Comparison of ENCODE assay signal across 14 cellular contexts in genomic region chr16:6124136-6124535, GRCh38.
DNase-seq lines count a peak whose midpoint lies in the region; ATAC-seq and TF ChIP-seq lines count a peak whose summit lies in the region.
"Had no signal": no experiment of that assay in that cellular context is flagged by ENCODE, and none has a peak within 500 bp of the region (broad histone marks: within the 10 kb centered on the region; RNA-seq: fewer than 3 reads in every experiment).

No MANE protein-coding gene starts in this region.

- DNase-seq in H9 = no peak
- peak; percentile 38 for DNase-seq in iPS-NIHi11 (ENCODE audit: low spot score)
- DNase-seq in DMS79 (lab: John Stamatoyannopoulos, UW) = no peak
- no peak for DNase-seq in NCI-H1417 (lab: John Stamatoyannopoulos, UW)
- DNase-seq: C1 segment of cervical spinal cord; Calu3; CD4-positive, alpha-beta T cell; DMS79 treated with DMSO at 0.1 percent for 48 hours; EL; GDM1 had no signal

- no peak overlapping the region for H3K4ac ChIP-seq in H9 (ENCODE audit: low read depth, low read length)

- peaks cover 1% of the 10 kb centered on the region; the same call in 1 of the 2 replicates for H3K27me3 Mint-ChIP-seq in H9 (ENCODE audit: low read depth)
- H3K27me3 Mint-ChIP-seq: B cell; CD4-positive, alpha-beta T cell had no signal

- no peak overlapping the region for H3K56ac ChIP-seq in H9 (ENCODE audit: insufficient read length, low read depth, low read length)

- H2BK20ac ChIP-seq in H9 (ENCODE audit: low read depth, low read length, poor library complexity, severe bottlenecking) = no peak overlapping the region

- H3K79me2 ChIP-seq in H9 (ENCODE audit: insufficient read depth, low read length) = no peaks in the 10 kb centered on the region

- no peaks in the 10 kb centered on the region for H3K36me3 ChIP-seq in ectodermal cell (ENCODE audit: control insufficient read depth, insufficient read depth, low read length)

- H2BK12ac ChIP-seq in H9 (ENCODE audit: insufficient read length, low read depth, low read length) = no peak overlapping the region

- no peak overlapping the region for H2BK5ac ChIP-seq in H9 (ENCODE audit: insufficient read length, low read length)

- H3K9me3 Mint-ChIP-seq in H9 = peaks cover 3 to 7% of the 10 kb centered on the region in 2 experiments; a peak in 4 of 5 replicates

- H3K18ac ChIP-seq in H9 (ENCODE audit: insufficient read length, low read depth, low read length) = no peak overlapping the region

- no peak overlapping the region for H3K23ac ChIP-seq in H9 (ENCODE audit: insufficient read length, low read depth, low read length)

- peak overlapping the region in 2 of 3 experiments; percentile 56 to 82; a peak in 4 of 7 replicates for H3K27ac Mint-ChIP-seq in H9
- H3K27ac Mint-ChIP-seq: B cell; CD4-positive, alpha-beta T cell had no signal

- no peaks in the 10 kb centered on the region for H3K79me1 ChIP-seq in H9 (ENCODE audit: insufficient read depth, low read depth, low read length, poor library complexity, severe bottlenecking)

- H3K4me1 ChIP-seq in H9 (ENCODE audit: insufficient read depth, low read length) (peaks cover 3% of the 10 kb centered on the region; the same call in 1 of the 2 replicates), ectodermal cell (ENCODE audit: control insufficient read depth, insufficient read depth, low read length) (peaks cover 28% of the 10 kb centered on the region)

- H4K20me1 ChIP-seq in H9 (ENCODE audit: control insufficient read depth, insufficient read depth, insufficient read length) = no peaks in the 10 kb centered on the region

- H3K9me3 ChIP-seq in H9 (ENCODE audit: control insufficient read depth, low read depth, low read length) (no peaks in the 10 kb centered on the region), ectodermal cell (ENCODE audit: control insufficient read depth, low read length) (peaks cover 7% of the 10 kb centered on the region)

- no peaks in the 10 kb centered on the region for H3K23me2 ChIP-seq in H9 (ENCODE audit: insufficient read length, low read depth, low read length, poor library complexity, severe bottlenecking)

- no peak overlapping the region for H3K9ac ChIP-seq in H9 (ENCODE audit: extremely low read depth, insufficient read length, low read length)

- H4K8ac ChIP-seq in H9 (replicated peaks; ENCODE audit: insufficient read length, low read depth, low read length) = no peak overlapping the region

- no peak overlapping the region for H3K27ac ChIP-seq in H9 (ENCODE audit: insufficient read length, low read depth, low read length)
- H3K27ac ChIP-seq in ectodermal cell (ENCODE audit: insufficient read depth, low read depth, low read length, poor library complexity, severe bottlenecking) = peak overlapping the region; percentile 12

- H2BK15ac ChIP-seq in H9 (ENCODE audit: low read depth, low read length) = no peak overlapping the region

- H2AFZ ChIP-seq in H9 (ENCODE audit: low read length) = no peak overlapping the region

- WGBS in H9 (ENCODE audit: extremely low coverage, insufficient read length, low lambda C conversion rate) = no CpG with 5 or more reads among the region's 1 CpG
- WGBS in ectodermal cell, 2 experiments = 0% methylated on average over 1 of the region's 1 CpG

- no peak overlapping the region for H3K4me2 ChIP-seq in H9 (ENCODE audit: insufficient read depth, insufficient read length, low read length)

- no peak overlapping the region for H4K5ac ChIP-seq in H9 (ENCODE audit: insufficient read length, low read depth, low read length)

- no peak overlapping the region for H3K4me3 ChIP-seq in ectodermal cell (ENCODE audit: insufficient read depth, low read depth, low read length)

- no peak for TF ChIP-seq CTCF in H9 (conservative IDR thresholded peaks at IDR 0.05)

- H2BK120ac ChIP-seq in H9 (ENCODE audit: low read depth, low read length, poor library complexity, severe bottlenecking) = no peak overlapping the region

- peaks cover 2 to 18% (median 3%) of the 10 kb centered on the region in 3 experiments; a peak in 2 of 7 replicates for H3K36me3 Mint-ChIP-seq in H9 (ENCODE audit: insufficient read depth in 1 of 3, low read depth in 3 of 3)

- H3K27me3 ChIP-seq in H9 (ENCODE audit: insufficient read depth, low read length) (no peaks in the 10 kb centered on the region), ectodermal cell (ENCODE audit: control insufficient read depth, insufficient read depth, low read length, poor library complexity, severe bottlenecking) (no peaks in the 10 kb centered on the region)

- H3T11ph ChIP-seq in H9 (ENCODE audit: low read length) = no peak overlapping the region

- H2AK5ac ChIP-seq in H9 (ENCODE audit: insufficient read length, low read length) = no peak overlapping the region

- no peak for ATAC-seq in HG03469 (IDR thresholded peaks at IDR 0.05; ENCODE audit: unreplicated experiment)
- no peak for ATAC-seq in HG03280 (IDR thresholded peaks at IDR 0.05; ENCODE audit: unreplicated experiment)

- H3K4me1 Mint-ChIP-seq in H9 = peaks cover 44% of the 10 kb centered on the region in 2 experiments
- H3K4me1 Mint-ChIP-seq: B cell had no signal

- no peak overlapping the region for H3K4me3 Mint-ChIP-seq in H9
- H3K4me3 Mint-ChIP-seq: B cell; CD4-positive, alpha-beta T cell had no signal

- H4K91ac ChIP-seq in H9 (ENCODE audit: insufficient read length, low read depth, low read length) = no peak overlapping the region

- H3K14ac ChIP-seq in H9 (ENCODE audit: insufficient read depth, low read length) = no peak overlapping the region
